2 cellular contexts compared by ENCODE assay signal in the genomic region with DNA sequence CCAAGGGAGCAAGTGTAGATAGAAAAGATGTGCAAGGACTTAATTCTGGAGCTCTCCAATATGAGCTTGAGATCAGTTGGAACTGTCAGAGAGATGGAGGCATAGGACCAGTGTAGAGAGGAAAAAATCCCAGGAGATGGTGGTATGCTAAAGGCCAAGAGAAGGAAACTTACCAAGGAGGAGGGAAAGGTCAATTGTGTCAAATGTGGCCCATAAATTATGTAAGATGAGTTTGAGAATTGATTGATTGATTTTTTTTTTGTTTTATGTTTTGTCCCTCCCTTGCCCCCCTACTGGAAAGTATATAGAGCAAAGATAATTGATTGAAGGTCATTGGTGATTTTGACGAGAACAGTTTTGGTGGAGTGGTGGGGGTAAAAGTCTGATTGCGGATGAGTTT.
TF ChIP-seq lines count a peak whose summit lies in the region.

No MANE protein-coding gene starts in this region.

TF ChIP-seq in SK-N-SH, 30 proteins besides CTCF, POLR2A, EP300 and RAD21 (continued from another document):
- TF ChIP-seq, protein P1, sequence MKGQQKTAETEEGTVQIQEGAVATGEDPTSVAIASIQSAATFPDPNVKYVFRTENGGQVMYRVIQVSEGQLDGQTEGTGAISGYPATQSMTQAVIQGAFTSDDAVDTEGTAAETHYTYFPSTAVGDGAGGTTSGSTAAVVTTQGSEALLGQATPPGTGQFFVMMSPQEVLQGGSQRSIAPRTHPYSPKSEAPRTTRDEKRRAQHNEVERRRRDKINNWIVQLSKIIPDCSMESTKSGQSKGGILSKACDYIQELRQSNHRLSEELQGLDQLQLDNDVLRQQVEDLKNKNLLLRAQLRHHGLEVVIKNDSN (IDR thresholded peaks at IDR 0.05; ENCODE audit: borderline replicate concordance, low read depth) = no peak

TF ChIP-seq in H1, 55 proteins besides CTCF, POLR2A, EP300 and RAD21 (continued from another document):
- TF ChIP-seq BCL11A (IDR thresholded peaks at IDR 0.05; ENCODE audit: low read depth in 2 of 2, low read length in 2 of 2) = no peak
- TF ChIP-seq FOSL1 (IDR thresholded peaks at IDR 0.05; ENCODE audit: insufficient read depth, low read depth, low read length) = no peak
TF ChIP-seq in H1: peak in this region for 0.
